In genomic region chr19:52102782-52103181, GRCh38 we compare ENCODE assay signal across 29 cellular contexts.
"Had no signal": no experiment of that assay in that cellular context is flagged by ENCODE, and none has a peak within 500 bp of the region (broad histone marks: within the 10 kb centered on the region; RNA-seq: fewer than 3 reads in every experiment).

No MANE protein-coding gene starts in this region.

- H3K4me2 ChIP-seq: hepatocyte had no signal

- FAIRE-seq: endometrium, endothelial cell of umbilical vein, frontal cortex had no signal

- ATAC-seq: effector memory CD8-positive, alpha-beta T cell; esophagus mucosa; foreskin keratinocyte; gastrocnemius medialis; gastroesophageal sphincter; heart left ventricle; heart right ventricle had no signal

- H3K36me3 ChIP-seq: colonic mucosa, esophagus muscularis mucosa, esophagus squamous epithelium, gastrocnemius medialis, gastroesophageal sphincter, heart left ventricle, heart right ventricle had no signal

- H3K27ac Mint-ChIP-seq: dendritic cell treated with granulocyte-macrophage colony-stimulating factor and Interleukin-4, amounts not matched to agents 40 ng/mL and 50 ng/mL, for 4 days; effector memory CD8-positive, alpha-beta T cell; endodermal cell had no signal

- H3K27ac ChIP-seq: colonic mucosa, coronary artery, dorsolateral prefrontal cortex, epithelial cell of prostate, esophagus muscularis mucosa, esophagus squamous epithelium, foreskin keratinocyte, gastrocnemius medialis, gastroesophageal sphincter, heart left ventricle, heart right ventricle, hepatocyte had no signal

- DNase-seq: colonic mucosa; cortex of kidney; dermis blood vessel endothelial cell; dorsolateral prefrontal cortex; effector CD4-positive, alpha-beta T cell; effector CD8-positive, alpha-beta T cell; effector memory CD4-positive, alpha-beta T cell; effector memory CD8-positive, alpha-beta T cell; endodermal cell; erythroblast; esophagus squamous epithelium; foreskin fibroblast; foreskin melanocyte; gastrocnemius medialis; glutamatergic neuron; head of caudate nucleus; heart left ventricle; heart right ventricle had no signal

- H3K4me3 ChIP-seq: colonic mucosa, coronary artery, dorsolateral prefrontal cortex, esophagus muscularis mucosa, esophagus squamous epithelium, gastrocnemius medialis, gastroesophageal sphincter, heart left ventricle, heart right ventricle, hepatocyte had no signal

- H3K9me3 ChIP-seq: colonic mucosa had no signal

- H3K4me1 ChIP-seq: colonic mucosa, esophagus muscularis mucosa, esophagus squamous epithelium, foreskin keratinocyte, gastrocnemius medialis, gastroesophageal sphincter, heart left ventricle, heart right ventricle had no signal
